Comparison of ENCODE assay signal across 9 cellular contexts in genomic region chr6:166313255-166314070, GRCh38. TPM values are rescaled to one million over a fixed set of nuclear protein-coding genes. Genes with fewer than 3 reads are reported as not detected.
A peak's percentile ranks its signal among the peaks of the same experiment; 100 is the strongest.
DNase-seq lines count a peak whose midpoint lies in the region; ATAC-seq and TF ChIP-seq lines count a peak whose summit lies in the region.
"Had no signal": no experiment of that assay in that cellular context is flagged by ENCODE, and none has a peak within 500 bp of the region (broad histone marks: within the 10 kb centered on the region; RNA-seq: fewer than 3 reads in every experiment).

No MANE protein-coding gene starts in this region.

- no peak overlapping the region for H3K4me3 ChIP-seq in uterus
- H3K4me3 ChIP-seq: skin epidermis had no signal

- peak; percentile 18 for DNase-seq in DMS53 treated with DMSO at 0.1 percent for 48 hours (lab: John Stamatoyannopoulos, UW; ENCODE audit: unreplicated experiment)
- DNase-seq in HuH-7.5 (ENCODE audit: low spot score), result peak; percentile 66
- DNase-seq in T-helper 2 cell treated with Interferon-gamma antibody and Interleukin-4, amounts not matched to agents 5 μg/mL and 100 μg/mL, for 36 hours (ENCODE audit: low spot score), result peak; percentile 3
- peak; percentile 22 for DNase-seq in dedifferentiated amniotic fluid mesenchymal stem cell (ENCODE audit: extremely low spot score)
- DNase-seq in lung microvascular endothelial cell (ENCODE audit: low read depth in 2 of 2), result peak; percentile 62 to 65
- DNase-seq in uterus, result no peak

- H3K27me3 Mint-ChIP-seq in T-helper 2 cell treated with Interferon-gamma antibody and Interleukin-4, amounts not matched to agents 5 μg/mL and 100 μg/mL, for 36 hours (ENCODE audit: low read depth), result peaks cover 25% of the 10 kb centered on the region

- intact Hi-C loops in uterus (cut with DNase I; ENCODE audit: low total_unique reads), result no loop called here

- no peaks in the 10 kb centered on the region for H3K9me3 ChIP-seq in uterus

- no peaks in the 10 kb centered on the region for H3K36me3 ChIP-seq in uterus

- no peak overlapping the region for H3K27ac ChIP-seq in uterus
- H3K27ac ChIP-seq: skin epidermis had no signal

- no peaks in the 10 kb centered on the region for H3K9me3 Mint-ChIP-seq in T-helper 2 cell treated with Interferon-gamma antibody and Interleukin-4, amounts not matched to agents 5 μg/mL and 100 μg/mL, for 36 hours

- TF ChIP-seq CTCF in uterus (IDR thresholded peaks at IDR 0.05), result peak; percentile 22 to 36 (median 34)

- no peaks in the 10 kb centered on the region for H3K4me1 Mint-ChIP-seq in T-helper 2 cell treated with Interferon-gamma antibody and Interleukin-4, amounts not matched to agents 5 μg/mL and 100 μg/mL, for 36 hours (ENCODE audit: low read depth)

- H3K27me3 ChIP-seq in uterus, result no peaks in the 10 kb centered on the region

- no peaks in the 10 kb centered on the region for H3K36me3 Mint-ChIP-seq in T-helper 2 cell treated with Interferon-gamma antibody and Interleukin-4, amounts not matched to agents 5 μg/mL and 100 μg/mL, for 36 hours (ENCODE audit: low read depth)

- no peaks in the 10 kb centered on the region for H3K4me1 ChIP-seq in uterus

- no peak for TF ChIP-seq POLR2A in uterus (IDR thresholded peaks at IDR 0.05)

- no peak overlapping the region for H3K4me3 Mint-ChIP-seq in T-helper 2 cell treated with Interferon-gamma antibody and Interleukin-4, amounts not matched to agents 5 μg/mL and 100 μg/mL, for 36 hours

- ATAC-seq in GM19463 (IDR thresholded peaks at IDR 0.05; ENCODE audit: unreplicated experiment), result peak; percentile 74
- no peak for ATAC-seq in HG03571 (IDR thresholded peaks at IDR 0.05; ENCODE audit: unreplicated experiment)

- H3K27ac Mint-ChIP-seq in T-helper 2 cell treated with Interferon-gamma antibody and Interleukin-4, amounts not matched to agents 5 μg/mL and 100 μg/mL, for 36 hours, result no peak overlapping the region

RNA-seq across cellular contexts. Expression of gene PRR18, which starts 5.3 kb away (rescaled TPM):
- total RNA-seq in lung microvascular endothelial cell (not detected in 2 replicates), uterus (not detected)

RNA-seq across cellular contexts. Expression of gene SFT2D1, which starts 28.9 kb away (rescaled TPM):
- total RNA-seq in lung microvascular endothelial cell (19.2 and 19.8 TPM in 2 replicates), uterus (10 to 100 TPM in 3 of 4 donors, 1 to 10 TPM in 1; 6.1 to 35.8 (median 33.0) TPM)

Comparison
In these comparisons a context has a peak if more than half of its experiments do, and no peak if none do; other contexts are left out.
1. DNase-seq: peak in DMS53 treated with DMSO at 0.1 percent for 48 hours (single experiment), HuH-7.5 (single experiment), T-helper 2 cell treated with Interferon-gamma antibody and Interleukin-4, amounts not matched to agents 5 μg/mL and 100 μg/mL, for 36 hours (single experiment), dedifferentiated amniotic fluid mesenchymal stem cell (single experiment) and lung microvascular endothelial cell (2 of 2); none in uterus (0 of 2).